ENCODE assay signal across 35 cellular contexts in genomic region chr12:65051196-65051595, GRCh38.
"Had no signal": no experiment of that assay in that cellular context is flagged by ENCODE, and none has a peak within 500 bp of the region (broad histone marks: within the 10 kb centered on the region; RNA-seq: fewer than 3 reads in every experiment).

No MANE protein-coding gene starts in this region.

- H3K4me1 ChIP-seq: ascending aorta, colonic mucosa, foreskin keratinocyte, heart right ventricle, left ventricle myocardium inferior, right lobe of liver, stomach, upper lobe of right lung had no signal

- H3K9me3 ChIP-seq: ascending aorta, colonic mucosa, heart right ventricle, left ventricle myocardium inferior, mucosa of descending colon, neutrophil, right lobe of liver, stomach, tibial artery, upper lobe of right lung had no signal

- H3K4me3 ChIP-seq: ascending aorta, cardiac muscle cell, colonic mucosa, dorsolateral prefrontal cortex, heart right ventricle, left ventricle myocardium inferior, lung, mucosa of descending colon, right lobe of liver, stomach, tibial artery, upper lobe of right lung had no signal

- H3K36me3 ChIP-seq: ascending aorta, cardiac muscle cell, colonic mucosa, heart right ventricle, left ventricle myocardium inferior, neutrophil, right lobe of liver, stomach, tibial artery, upper lobe of right lung, WERI-Rb-1 had no signal

- H3K27ac ChIP-seq: ascending aorta, cardiac muscle cell, colonic mucosa, dorsolateral prefrontal cortex, foreskin keratinocyte, heart right ventricle, left ventricle myocardium inferior, neutrophil, right lobe of liver, stomach, tibial artery, upper lobe of right lung, WERI-Rb-1 had no signal

- ATAC-seq: activated CD4-positive, CD25-positive, alpha-beta regulatory T cell treated with anti-CD3 and anti-CD28 coated beads, Interleukin-2, amount 50 U/mL, for 24 hours; foreskin keratinocyte; heart right ventricle; mucosa of descending colon; natural killer cell treated with Interleukin-12 subunit alpha and Interleukin-12 subunit beta and Interleukin-15 and Interleukin-18, amount 100 ng/mL, for 72 hours; right lobe of liver; stimulated activated memory B cell treated with anti-CD40 and anti-IgM and Interleukin-4, amounts not matched to agents 10 μg/mL and 1 μg/mL and 100 μg/mL, for 72 hours; upper lobe of right lung had no signal

- H3K4me3 Mint-ChIP-seq: activated CD4-positive, alpha-beta memory T cell treated with anti-CD3 and anti-CD28 coated beads for 36 hours; activated naive CD4-positive, alpha-beta T cell treated with anti-CD3 and anti-CD28 coated beads, Interleukin-2, amount 10 ng/mL, durations not matched to agents 7 days and 5 days; activated naive CD8-positive, alpha-beta T cell treated with anti-CD3 and anti-CD28 coated beads, Interleukin-2, amount 10 ng/mL, durations not matched to agents 7 days and 5 days; activated T-cell treated with anti-CD3 and anti-CD28 coated beads, Interleukin-2, amount 50 U/mL, for 24 hours; brain; natural killer cell treated with Interleukin-12 subunit alpha and Interleukin-12 subunit beta and Interleukin-15 and Interleukin-18, amount 100 ng/mL, for 72 hours; stimulated activated memory B cell treated with anti-CD40 and anti-IgM and Interleukin-4, amounts not matched to agents 10 μg/mL and 1 μg/mL and 100 μg/mL, for 72 hours; T-helper 1 cell treated with Interleukin-12 subunit alpha and Interleukin-12 subunit beta and Interleukin-4 antibody, amounts not matched to agents 30 μg/mL and 1 μg/mL, for 36 hours had no signal

- H3K27me3 ChIP-seq: ascending aorta, cardiac muscle cell, colonic mucosa, right lobe of liver, stomach, tibial artery, upper lobe of right lung had no signal

- H3K4me1 Mint-ChIP-seq: activated naive CD4-positive, alpha-beta T cell treated with anti-CD3 and anti-CD28 coated beads, Interleukin-2, amount 10 ng/mL, durations not matched to agents 7 days and 5 days; activated naive CD8-positive, alpha-beta T cell treated with anti-CD3 and anti-CD28 coated beads, Interleukin-2, amount 10 ng/mL, durations not matched to agents 7 days and 5 days; stimulated activated memory B cell treated with anti-CD40 and anti-IgM and Interleukin-4, amounts not matched to agents 10 μg/mL and 1 μg/mL and 100 μg/mL, for 72 hours had no signal

- DNase-seq: activated CD4-positive, alpha-beta memory T cell treated with anti-CD3 and anti-CD28 coated beads for 36 hours; activated CD4-positive, alpha-beta T cell treated with anti-CD3 and anti-CD28 coated beads for 48 hours; activated CD8-positive, alpha-beta memory T cell treated with anti-CD3 and anti-CD28 coated beads, Interleukin-2, amount 50 U/mL, for 4 hours; activated gamma-delta T cell; activated naive CD4-positive, alpha-beta T cell treated with anti-CD3 and anti-CD28 coated beads, Interleukin-2, amount 10 ng/mL, durations not matched to agents 7 days and 5 days; activated naive CD8-positive, alpha-beta T cell treated with anti-CD3 and anti-CD28 coated beads, Interleukin-2, amount 10 ng/mL, durations not matched to agents 7 days and 5 days; activated T-cell treated with anti-CD3 and anti-CD28 coated beads, Interleukin-2, amount 50 U/mL, for 24 hours; cerebellar nuclear complex; colonic mucosa; dorsolateral prefrontal cortex; effector memory CD4-positive, alpha-beta T cell; erythroblast; foreskin keratinocyte; heart right ventricle; kidney glomerular epithelial cell; left ventricle myocardium inferior; mucosa of descending colon; right lobe of liver; stimulated activated CD4-positive, alpha-beta T cell treated with anti-CD3 and anti-CD28 coated beads, Interleukin-12 subunit alpha, Interleukin-12 subunit beta, amount 100 ng/mL, for 4 hours; stimulated activated CD4-positive, alpha-beta T cell treated with anti-CD3 and anti-CD28 coated beads, Interleukin-4, amount 100 ng/mL, for 24 hours; stimulated activated CD8-positive, alpha-beta memory T cell treated with anti-CD3 and anti-CD28 coated beads, Interleukin-4, amount 100 ng/mL, for 48 hours; stomach; T-helper 9 cell; tibial artery; upper lobe of right lung; WERI-Rb-1 had no signal

- H3K27ac Mint-ChIP-seq: activated CD4-positive, alpha-beta memory T cell treated with anti-CD3 and anti-CD28 coated beads for 36 hours; activated naive CD4-positive, alpha-beta T cell treated with anti-CD3 and anti-CD28 coated beads, Interleukin-2, amount 10 ng/mL, durations not matched to agents 7 days and 5 days; activated naive CD8-positive, alpha-beta T cell treated with anti-CD3 and anti-CD28 coated beads, Interleukin-2, amount 10 ng/mL, durations not matched to agents 7 days and 5 days; activated T-cell treated with anti-CD3 and anti-CD28 coated beads, Interleukin-2, amount 50 U/mL, for 24 hours; brain; natural killer cell treated with Interleukin-12 subunit alpha and Interleukin-12 subunit beta and Interleukin-15 and Interleukin-18, amount 100 ng/mL, for 72 hours; stimulated activated memory B cell treated with anti-CD40 and anti-IgM and Interleukin-4, amounts not matched to agents 10 μg/mL and 1 μg/mL and 100 μg/mL, for 72 hours; T-helper 1 cell treated with Interleukin-12 subunit alpha and Interleukin-12 subunit beta and Interleukin-4 antibody, amounts not matched to agents 30 μg/mL and 1 μg/mL, for 36 hours had no signal

- H3K36me3 Mint-ChIP-seq: activated CD4-positive, alpha-beta memory T cell treated with anti-CD3 and anti-CD28 coated beads for 36 hours; activated naive CD4-positive, alpha-beta T cell treated with anti-CD3 and anti-CD28 coated beads, Interleukin-2, amount 10 ng/mL, durations not matched to agents 7 days and 5 days; activated naive CD8-positive, alpha-beta T cell treated with anti-CD3 and anti-CD28 coated beads, Interleukin-2, amount 10 ng/mL, durations not matched to agents 7 days and 5 days; brain; natural killer cell treated with Interleukin-12 subunit alpha and Interleukin-12 subunit beta and Interleukin-15 and Interleukin-18, amount 100 ng/mL, for 72 hours; stimulated activated memory B cell treated with anti-CD40 and anti-IgM and Interleukin-4, amounts not matched to agents 10 μg/mL and 1 μg/mL and 100 μg/mL, for 72 hours had no signal

- H3K9me3 Mint-ChIP-seq: activated CD4-positive, alpha-beta memory T cell treated with anti-CD3 and anti-CD28 coated beads for 36 hours; activated naive CD4-positive, alpha-beta T cell treated with anti-CD3 and anti-CD28 coated beads, Interleukin-2, amount 10 ng/mL, durations not matched to agents 7 days and 5 days; activated naive CD8-positive, alpha-beta T cell treated with anti-CD3 and anti-CD28 coated beads, Interleukin-2, amount 10 ng/mL, durations not matched to agents 7 days and 5 days; activated T-cell treated with anti-CD3 and anti-CD28 coated beads, Interleukin-2, amount 50 U/mL, for 24 hours; natural killer cell treated with Interleukin-12 subunit alpha and Interleukin-12 subunit beta and Interleukin-15 and Interleukin-18, amount 100 ng/mL, for 72 hours; stimulated activated memory B cell treated with anti-CD40 and anti-IgM and Interleukin-4, amounts not matched to agents 10 μg/mL and 1 μg/mL and 100 μg/mL, for 72 hours; T-helper 1 cell treated with Interleukin-12 subunit alpha and Interleukin-12 subunit beta and Interleukin-4 antibody, amounts not matched to agents 30 μg/mL and 1 μg/mL, for 36 hours had no signal
